ENCODE assay signal across 25 cellular contexts in genomic region chr7:12052211-12052610, GRCh38.
"Had no signal": no experiment of that assay in that cellular context is flagged by ENCODE, and none has a peak within 500 bp of the region (broad histone marks: within the 10 kb centered on the region; RNA-seq: fewer than 3 reads in every experiment).

No MANE protein-coding gene starts in this region.

- H3K27ac ChIP-seq: adrenal gland, ascending aorta, breast epithelium, coronary artery, dorsolateral prefrontal cortex had no signal

- H3K4me3 ChIP-seq: adrenal gland, ascending aorta, breast epithelium, coronary artery, dorsolateral prefrontal cortex had no signal

- ATAC-seq: activated CD4-positive, alpha-beta T cell treated with anti-CD3 and anti-CD28 coated beads for 36 hours; activated CD8-positive, alpha-beta memory T cell treated with anti-CD3 and anti-CD28 coated beads, Interleukin-2, amount 10 ng/mL, durations not matched to agents 7 days and 5 days; activated CD8-positive, alpha-beta T cell treated with anti-CD3 and anti-CD28 coated beads, Interleukin-2, amount 10 ng/mL, durations not matched to agents 7 days and 5 days; activated naive CD8-positive, alpha-beta T cell treated with anti-CD3 and anti-CD28 coated beads, Interleukin-2, amount 50 U/mL, for 24 hours; esophagus mucosa had no signal

- H3K27me3 ChIP-seq: adrenal gland, ascending aorta, breast epithelium had no signal

- DNase-seq: activated CD4-positive, alpha-beta memory T cell treated with anti-CD3 and anti-CD28 coated beads for 36 hours; activated CD4-positive, alpha-beta T cell treated with anti-CD3 and anti-CD28 coated beads for 36 hours; activated CD4-positive, alpha-beta T cell treated with anti-CD3 and anti-CD28 coated beads, Interleukin-2, amount 10 ng/mL, durations not matched to agents 24 days and 14 days; activated CD4-positive, CD25-positive, alpha-beta regulatory T cell; activated CD4-positive, CD25-positive, alpha-beta regulatory T cell treated with anti-CD3 and anti-CD28 coated beads, Interleukin-2, amount 50 U/mL, for 72 hours; activated CD8-positive, alpha-beta memory T cell treated with anti-CD3 and anti-CD28 coated beads, Interleukin-2, amount 10 ng/mL, durations not matched to agents 7 days and 5 days; activated CD8-positive, alpha-beta memory T cell treated with anti-CD3 and anti-CD28 coated beads, Interleukin-2, amount 50 U/mL, for 4 hours; activated CD8-positive, alpha-beta T cell treated with anti-CD3 and anti-CD28 coated beads, Interleukin-2, amount 10 ng/mL, durations not matched to agents 7 days and 5 days; activated effector memory CD4-positive, alpha-beta T cell treated with anti-CD3 and anti-CD28 coated beads, Interleukin-2, amount 50 U/mL, for 16 hours; activated naive CD4-positive, alpha-beta T cell treated with anti-CD3 and anti-CD28 coated beads for 36 hours; activated naive CD8-positive, alpha-beta T cell treated with anti-CD3 and anti-CD28 coated beads for 36 hours; activated naive CD8-positive, alpha-beta T cell treated with anti-CD3 and anti-CD28 coated beads, Interleukin-2, amount 50 U/mL, for 24 hours; activated T-cell treated with anti-CD3 and anti-CD28 coated beads, Interleukin-2, amount 50 U/mL, for 1 hour; activated T-cell treated with anti-CD3 and anti-CD28 coated beads, Interleukin-2, amount 50 U/mL, for 48 hours; adrenal gland; dorsolateral prefrontal cortex; effector memory CD4-positive, alpha-beta T cell; endodermal cell; foreskin fibroblast; head of caudate nucleus; T-helper 2 cell had no signal

- H3K36me3 ChIP-seq: adrenal gland, ascending aorta, breast epithelium had no signal

- H3K4me1 ChIP-seq: adrenal gland, ascending aorta, breast epithelium had no signal
